In the genomic region with DNA sequence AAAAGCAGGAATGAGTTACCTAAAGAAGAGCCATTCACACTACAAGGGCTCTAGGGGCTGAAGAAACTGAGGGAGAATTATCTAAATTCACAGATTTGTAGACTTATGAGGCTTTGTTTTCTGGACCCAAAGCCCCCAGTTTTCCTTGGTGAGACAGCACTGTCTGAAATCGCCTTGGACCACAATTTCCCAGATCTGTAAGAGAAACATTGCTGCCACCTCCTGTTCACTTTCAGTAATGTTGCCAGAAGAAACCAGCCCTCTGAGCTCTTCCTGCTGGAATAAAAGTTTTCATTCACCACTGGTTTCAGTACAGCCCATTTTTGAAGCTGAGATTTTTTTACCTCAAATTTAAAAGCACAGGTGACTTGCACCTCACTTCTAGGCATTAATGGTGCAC, we compare ENCODE assay signal across 8 cellular contexts.
A peak's percentile ranks its signal among the peaks of the same experiment; 100 is the strongest.
DNase-seq lines count a peak whose midpoint lies in the region; ATAC-seq, FAIRE-seq and TF ChIP-seq lines count a peak whose summit lies in the region.

No MANE protein-coding gene starts in this region.

- no peak for FAIRE-seq in bronchial epithelial cell (lab: Jason Lieb, UNC)

- no peaks in the 10 kb centered on the region for H3K9me3 ChIP-seq in thyroid gland

- TF ChIP-seq POLR2A in thyroid gland (IDR thresholded peaks at IDR 0.05), result no peak

- CTCF ChIA-PET in activated CD8-positive, alpha-beta T cell treated with anti-CD3 and anti-CD28 coated beads for 36 hours (lab: Charles Lee), result interaction anchor here (0.6 to 3.2 kb wide), 9 partner anchors 17 to 1514 kb away, joined by 3 to 32 read pairs (median 3); no protein-coding TSS in a partner anchor
- CTCF ChIA-PET in activated CD8-positive, alpha-beta T cell treated with anti-CD3 and anti-CD28 coated beads, Interleukin-2, amount 10 ng/mL, durations not matched to agents 7 days and 5 days (lab: Charles Lee), result interaction anchor here (0.6 to 2.6 kb wide), 8 partner anchors 13 to 1514 kb away, joined by 3 to 33 read pairs (median 3); no protein-coding TSS in a partner anchor

- H3K4me1 Mint-ChIP-seq in activated CD8-positive, alpha-beta T cell treated with anti-CD3 and anti-CD28 coated beads for 36 hours (ENCODE audit: low read depth), result no peaks in the 10 kb centered on the region
- no peaks in the 10 kb centered on the region for H3K4me1 Mint-ChIP-seq in activated CD8-positive, alpha-beta T cell treated with anti-CD3 and anti-CD28 coated beads, Interleukin-2, amount 10 ng/mL, durations not matched to agents 7 days and 5 days (ENCODE audit: low read depth)

- no peaks in the 10 kb centered on the region for H3K4me1 ChIP-seq in thyroid gland

- ATAC-seq in activated CD8-positive, alpha-beta T cell treated with anti-CD3 and anti-CD28 coated beads for 36 hours, result no peak
- no peak for ATAC-seq in activated CD8-positive, alpha-beta T cell treated with anti-CD3 and anti-CD28 coated beads, Interleukin-2, amount 10 ng/mL, durations not matched to agents 7 days and 5 days
- peak; percentile 69 for ATAC-seq in HG03354 (IDR thresholded peaks at IDR 0.05; ENCODE audit: poor library complexity, severe bottlenecking, unreplicated experiment)

- no peak overlapping the region for H3K27ac Mint-ChIP-seq in activated CD8-positive, alpha-beta T cell treated with anti-CD3 and anti-CD28 coated beads for 36 hours
- no peak overlapping the region for H3K27ac Mint-ChIP-seq in activated CD8-positive, alpha-beta T cell treated with anti-CD3 and anti-CD28 coated beads, Interleukin-2, amount 10 ng/mL, durations not matched to agents 7 days and 5 days

- H3K27me3 ChIP-seq in bronchial epithelial cell (ENCODE audit: control insufficient read depth, insufficient read depth, low read length), result no peaks in the 10 kb centered on the region
- H3K27me3 ChIP-seq in thyroid gland, result no peaks in the 10 kb centered on the region

- TF ChIP-seq CTCF in activated CD8-positive, alpha-beta T cell treated with anti-CD3 and anti-CD28 coated beads for 36 hours (IDR thresholded peaks at IDR 0.05), result peak; percentile 63
- peak; percentile 72 for TF ChIP-seq CTCF in bronchial epithelial cell (IDR thresholded peaks at IDR 0.05; ENCODE audit: insufficient read depth, low read length, severe bottlenecking)
- peak in 5 of 6 experiments; percentile 11 to 60 (median 34) for TF ChIP-seq CTCF in thyroid gland (IDR thresholded peaks at IDR 0.05)

- WGBS in thyroid gland, 2 donors, result 4 to 9% methylated on average over 1 of the region's 1 CpG

- DNase-seq in activated CD8-positive, alpha-beta T cell treated with anti-CD3 and anti-CD28 coated beads for 36 hours, result peak; percentile 10
- no peak for DNase-seq in activated CD8-positive, alpha-beta T cell treated with anti-CD3 and anti-CD28 coated beads, Interleukin-2, amount 10 ng/mL, durations not matched to agents 7 days and 5 days
- peak; percentile 52 for DNase-seq in NCI-H774 (lab: John Stamatoyannopoulos, UW)
- peak; percentile 57 for DNase-seq in bronchial epithelial cell (ENCODE audit: low read depth)
- peak; percentile 17 for DNase-seq in kidney glomerular epithelial cell (lab: John Stamatoyannopoulos, UW)
- DNase-seq in thyroid gland, result peak in 1 of 2 donors; percentile 11
- no peak for DNase-seq in GOT3 (lab: John Stamatoyannopoulos, UW)

- H3K9me3 Mint-ChIP-seq in activated CD8-positive, alpha-beta T cell treated with anti-CD3 and anti-CD28 coated beads for 36 hours, result no peaks in the 10 kb centered on the region
- H3K9me3 Mint-ChIP-seq in activated CD8-positive, alpha-beta T cell treated with anti-CD3 and anti-CD28 coated beads, Interleukin-2, amount 10 ng/mL, durations not matched to agents 7 days and 5 days (ENCODE audit: insufficient read depth), result no peaks in the 10 kb centered on the region

- POLR2A ChIA-PET in activated CD8-positive, alpha-beta T cell treated with anti-CD3 and anti-CD28 coated beads for 36 hours (lab: Charles Lee), result no interaction called here
- POLR2A ChIA-PET in activated CD8-positive, alpha-beta T cell treated with anti-CD3 and anti-CD28 coated beads, Interleukin-2, amount 10 ng/mL, durations not matched to agents 7 days and 5 days (lab: Charles Lee), result no interaction called here

- H3K4me3 ChIP-seq in bronchial epithelial cell (ENCODE audit: low read depth, low read length), result no peak overlapping the region
- no peak overlapping the region for H3K4me3 ChIP-seq in thyroid gland (replicated peaks in 1 of 3)

- H3K36me3 ChIP-seq in bronchial epithelial cell (ENCODE audit: control insufficient read depth, insufficient read depth, low read length), result no peaks in the 10 kb centered on the region
- H3K36me3 ChIP-seq in thyroid gland, result no peaks in the 10 kb centered on the region

- no peaks in the 10 kb centered on the region for H3K36me3 Mint-ChIP-seq in activated CD8-positive, alpha-beta T cell treated with anti-CD3 and anti-CD28 coated beads for 36 hours (ENCODE audit: low read depth)
- no peaks in the 10 kb centered on the region for H3K36me3 Mint-ChIP-seq in activated CD8-positive, alpha-beta T cell treated with anti-CD3 and anti-CD28 coated beads, Interleukin-2, amount 10 ng/mL, durations not matched to agents 7 days and 5 days (ENCODE audit: low read depth)

- no peak overlapping the region for H3K4me3 Mint-ChIP-seq in activated CD8-positive, alpha-beta T cell treated with anti-CD3 and anti-CD28 coated beads for 36 hours
- H3K4me3 Mint-ChIP-seq in activated CD8-positive, alpha-beta T cell treated with anti-CD3 and anti-CD28 coated beads, Interleukin-2, amount 10 ng/mL, durations not matched to agents 7 days and 5 days, result no peak overlapping the region

- H3K27ac ChIP-seq in thyroid gland, result no peak overlapping the region

- intact Hi-C loops in activated CD8-positive, alpha-beta T cell treated with anti-CD3 and anti-CD28 coated beads for 36 hours (cut with micrococcal nuclease), result loop anchor here (2.0 kb wide), 1 partner anchor 180 kb away; no protein-coding TSS in a partner anchor
- intact Hi-C loops in thyroid gland (cut with DNase I), result no loop called here

- H3K27me3 Mint-ChIP-seq in activated CD8-positive, alpha-beta T cell treated with anti-CD3 and anti-CD28 coated beads for 36 hours, result peaks cover 6% of the 10 kb centered on the region
- peaks cover 2% of the 10 kb centered on the region for H3K27me3 Mint-ChIP-seq in activated CD8-positive, alpha-beta T cell treated with anti-CD3 and anti-CD28 coated beads, Interleukin-2, amount 10 ng/mL, durations not matched to agents 7 days and 5 days (ENCODE audit: low read depth)

Comparison
In these comparisons a context has a peak if more than half of its experiments do, and no peak if none do; other contexts are left out.
1. DNase-seq: peak in activated CD8-positive, alpha-beta T cell treated with anti-CD3 and anti-CD28 coated beads for 36 hours (single experiment), NCI-H774 (single experiment), bronchial epithelial cell (single experiment) and kidney glomerular epithelial cell (single experiment); none in activated CD8-positive, alpha-beta T cell treated with anti-CD3 and anti-CD28 coated beads, Interleukin-2, amount 10 ng/mL, durations not matched to agents 7 days and 5 days (single experiment) and GOT3 (single experiment).
2. Peak in every context shown above with its lines, with median percentiles within 50 percentile points of each other: CTCF ChIP-seq.